13 cellular contexts compared by ENCODE assay signal in genomic region chr5:172886396-172886932, GRCh38. TPM values are rescaled to one million over a fixed set of nuclear protein-coding genes. Genes with fewer than 3 reads are reported as not detected.
DNase-seq lines count a peak whose midpoint lies in the region; ATAC-seq and TF ChIP-seq lines count a peak whose summit lies in the region.
"Had no signal": no experiment of that assay in that cellular context is flagged by ENCODE, and none has a peak within 500 bp of the region (broad histone marks: within the 10 kb centered on the region; RNA-seq: fewer than 3 reads in every experiment).

No MANE protein-coding gene starts in this region.

- peak overlapping the region; percentile 44 for H3K9ac ChIP-seq in fibroblast of lung (ENCODE audit: insufficient read depth, low read length)
- no peak overlapping the region for H3K9ac ChIP-seq in parathyroid adenoma
- H3K9ac ChIP-seq in Karpas-422 (ENCODE audit: low read length) = no peak overlapping the region

- TF ChIP-seq CTCF in cardiac muscle cell (IDR thresholded peaks at IDR 0.05; ENCODE audit: low read depth, low read length) (no peak), fibroblast of lung (conservative IDR thresholded peaks at IDR 0.05 in 1 of 2, IDR thresholded peaks at IDR 0.05 in 1 of 2; ENCODE audit: low read depth in 1 of 2, low read length in 2 of 2) (no peak), parathyroid adenoma (IDR thresholded peaks at IDR 0.05) (no peak)

- H2AFZ ChIP-seq in fibroblast of lung (ENCODE audit: low read length) (no peak overlapping the region), parathyroid adenoma (no peak overlapping the region), Karpas-422 (ENCODE audit: low read length) (no peak overlapping the region)

- no peak overlapping the region for H3K4me3 Mint-ChIP-seq in T-cell
- H3K4me3 Mint-ChIP-seq: activated naive CD8-positive, alpha-beta T cell had no signal

- H3K4me1 ChIP-seq in cardiac muscle cell (ENCODE audit: low read depth) (peaks cover 19% of the 10 kb centered on the region), fibroblast of lung (ENCODE audit: control insufficient read depth, extremely low read depth, insufficient read depth, low read length) (peaks cover 15% of the 10 kb centered on the region), parathyroid adenoma (no peaks in the 10 kb centered on the region), Karpas-422 (ENCODE audit: low read length) (no peaks in the 10 kb centered on the region)
- H3K4me1 ChIP-seq: Peyer's patch had no signal

- H3K4me2 ChIP-seq in fibroblast of lung (ENCODE audit: extremely low read depth, insufficient read depth, low read length) (no peak overlapping the region), parathyroid adenoma (ENCODE audit: low read length) (no peak overlapping the region), Karpas-422 (ENCODE audit: low read depth, low read length, poor library complexity, severe bottlenecking) (no peak overlapping the region)

- H4K20me1 ChIP-seq in fibroblast of lung (ENCODE audit: control insufficient read depth, extremely low read depth, insufficient read depth, low read length) = no peaks in the 10 kb centered on the region
- H4K20me1 ChIP-seq in Karpas-422 (ENCODE audit: insufficient read depth, low read depth, low read length) = no peaks in the 10 kb centered on the region

- H3K9me2 ChIP-seq in Karpas-422 (replicated peaks; ENCODE audit: insufficient read depth, low read length) = no peaks in the 10 kb centered on the region

- peaks cover 20% of the 10 kb centered on the region for H3K79me2 ChIP-seq in fibroblast of lung (ENCODE audit: control insufficient read depth, insufficient read depth, low read length)
- H3K79me2 ChIP-seq in parathyroid adenoma = peaks cover 24% of the 10 kb centered on the region
- H3K79me2 ChIP-seq in Karpas-422 (ENCODE audit: low read length) = peaks cover 10% of the 10 kb centered on the region

- H3K4me1 Mint-ChIP-seq in T-cell = peaks cover 15 to 20% (median 16%) of the 10 kb centered on the region in 3 donors

- DNase-seq in cardiac muscle cell (ENCODE audit: low read depth in 1 of 2, low spot score in 1 of 2) = no peak
- DNase-seq in cardiac septum (ENCODE audit: low spot score) = no peak
- DNase-seq in fibroblast of lung (ENCODE audit: low read depth in 2 of 2) = no peak
- DNase-seq in Karpas-422 = no peak
- DNase-seq in T-cell = no peak
- DNase-seq: effector CD4-positive, alpha-beta T cell; T-helper 9 cell had no signal

- H3K27ac Mint-ChIP-seq in T-cell = no peak overlapping the region
- H3K27ac Mint-ChIP-seq: activated naive CD8-positive, alpha-beta T cell had no signal

- H3K27me3 ChIP-seq in cardiac muscle cell = no peaks in the 10 kb centered on the region
- H3K27me3 ChIP-seq in fibroblast of lung (ENCODE audit: control insufficient read depth, insufficient read depth, low read length) = no peaks in the 10 kb centered on the region
- no peaks in the 10 kb centered on the region for H3K27me3 ChIP-seq in parathyroid adenoma (ENCODE audit: control insufficient read depth, insufficient read depth, low read length)
- H3K27me3 ChIP-seq in Karpas-422 (ENCODE audit: low read length) = no peaks in the 10 kb centered on the region
- H3K27me3 ChIP-seq: Peyer's patch had no signal

- no peaks in the 10 kb centered on the region for H3K9me3 ChIP-seq in cardiac muscle cell (ENCODE audit: low read depth)
- H3K9me3 ChIP-seq in fibroblast of lung (ENCODE audit: control insufficient read depth, insufficient read depth, low read depth, low read length) = no peaks in the 10 kb centered on the region
- H3K9me3 ChIP-seq in parathyroid adenoma (ENCODE audit: control insufficient read depth, low read length) = no peaks in the 10 kb centered on the region
- no peaks in the 10 kb centered on the region for H3K9me3 ChIP-seq in Karpas-422 (ENCODE audit: low read length)
- H3K9me3 ChIP-seq: Peyer's patch had no signal

- H3K36me3 ChIP-seq in cardiac muscle cell (peaks cover 3% of the 10 kb centered on the region), fibroblast of lung (ENCODE audit: control insufficient read depth, insufficient read depth, low read length) (peaks cover 6% of the 10 kb centered on the region), parathyroid adenoma (ENCODE audit: control insufficient read depth, insufficient read depth, low read length) (no peaks in the 10 kb centered on the region), Karpas-422 (ENCODE audit: insufficient read depth, low read length) (no peaks in the 10 kb centered on the region)

- no peaks in the 10 kb centered on the region for H3K9me3 Mint-ChIP-seq in T-cell

- peaks cover 35% of the 10 kb centered on the region for H3K36me3 Mint-ChIP-seq in T-cell

- POLR2A ChIA-PET in T-cell (lab: Charles Lee) = no interaction called here

- H3K4me3 ChIP-seq in cardiac muscle cell (no peak overlapping the region), fibroblast of lung (replicated peaks in 1 of 4; ENCODE audit: control extremely low read depth in 1 of 4, insufficient read depth in 1 of 4, low read depth in 3 of 4, low read length in 4 of 4) (no peak overlapping the region), parathyroid adenoma (ENCODE audit: low read depth, low read length) (no peak overlapping the region), Karpas-422 (ENCODE audit: low read length) (no peak overlapping the region)
- H3K4me3 ChIP-seq: Peyer's patch had no signal

- H3K27me3 Mint-ChIP-seq in T-cell = no peaks in the 10 kb centered on the region
- H3K27me3 Mint-ChIP-seq: activated naive CD8-positive, alpha-beta T cell; progenitor cell of endocrine pancreas had no signal

- ATAC-seq in GM19467 (IDR thresholded peaks at IDR 0.05; ENCODE audit: unreplicated experiment) = no peak
- ATAC-seq in activated CD4-positive, CD25-positive, alpha-beta regulatory T cell treated with anti-CD3 and anti-CD28 coated beads, Interleukin-2, amount 50 U/mL, for 24 hours = no peak
- no peak for ATAC-seq in T-cell (replicated peaks in 1 of 4)

- CTCF ChIA-PET in T-cell (lab: Charles Lee) = no interaction called here

- H3K27ac ChIP-seq in cardiac muscle cell (peak overlapping the region; percentile 44), fibroblast of lung (ENCODE audit: insufficient read depth, low read length) (peak overlapping the region; percentile 86), parathyroid adenoma (peak overlapping the region; percentile 16), Karpas-422 (ENCODE audit: low read length) (no peak overlapping the region)

- intact Hi-C loops in cardiac septum (cut with DNase I) = no loop called here

RNA-seq across cellular contexts. Expression of gene ERGIC1, which starts 52.4 kb away (rescaled TPM):
- 77.3 and 85.1 TPM in 2 replicates for total RNA-seq in cardiac muscle cell
- polyA plus RNA-seq in cardiac muscle cell = 15.4 and 22.2 TPM in 2 replicates
- total RNA-seq in cardiac septum = 76.9 TPM
- total RNA-seq in fibroblast of lung = 70.9 and 113 TPM in 2 replicates
- 168 and 171 TPM in 2 replicates for polyA plus RNA-seq in fibroblast of lung
- 173 and 195 TPM in 2 replicates for polyA plus RNA-seq in fibroblast of lung (2012)
- 269 and 362 TPM in 2 replicates for polyA minus RNA-seq in fibroblast of lung (ENCODE audit: low replicate concordance)
- 54.4 and 67.2 TPM in 2 replicates for total RNA-seq in Karpas-422 (2014; rRNA removed; shearing (Covaris generic); ENCODE audit: low replicate concordance)
- 10 to 100 TPM; 45.5 to 67.7 (median 46.8) TPM for total RNA-seq in T-cell
